Comparison of ENCODE assay signal across 15 cellular contexts in the genomic region with DNA sequence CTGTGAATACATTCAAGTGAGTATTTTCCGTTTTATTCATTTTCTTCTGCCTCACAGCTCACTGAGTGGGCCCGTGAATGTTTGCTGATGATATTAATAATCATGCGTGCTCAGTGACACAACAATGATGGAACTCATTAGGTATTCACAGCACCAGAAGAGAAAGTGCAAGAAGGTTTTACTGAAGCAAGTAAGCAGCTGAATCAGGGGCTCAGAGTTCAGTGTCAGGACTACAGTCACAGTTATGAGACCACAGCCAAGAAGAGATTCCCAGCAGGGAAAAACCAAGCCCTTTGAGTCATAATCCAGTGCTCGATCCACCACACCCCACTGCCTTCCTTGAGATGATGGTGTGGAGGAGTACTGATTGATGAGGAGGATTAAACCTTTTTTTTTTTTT.
DNase-seq lines count a peak whose midpoint lies in the region; ATAC-seq and TF ChIP-seq lines count a peak whose summit lies in the region.
"Had no signal": no experiment of that assay in that cellular context is flagged by ENCODE, and none has a peak within 500 bp of the region (broad histone marks: within the 10 kb centered on the region; RNA-seq: fewer than 3 reads in every experiment).

No MANE protein-coding gene starts in this region.

- ATAC-seq in heart right ventricle, result peak in 6 of 8 donors; percentile 22 to 87 (median 34)
- ATAC-seq in GM18511 (IDR thresholded peaks at IDR 0.05; ENCODE audit: unreplicated experiment), result no peak
- ATAC-seq: K562, natural killer cell, T-helper 17 cell had no signal

- H3K9me3 ChIP-seq in heart right ventricle, result no peaks in the 10 kb centered on the region
- H3K9me3 ChIP-seq: transverse colon had no signal

- WGBS in heart right ventricle, 2 donors, result 74 to 84% methylated on average over 4 of the region's 4 CpGs

- H3K27me3 ChIP-seq in heart right ventricle, result no peaks in the 10 kb centered on the region
- H3K27me3 ChIP-seq: cardiac muscle cell, transverse colon had no signal

- DNase-seq in NCI-H82 (lab: John Stamatoyannopoulos, UW), result peak; percentile 17
- DNase-seq in NCI-H82 treated with DMSO at 0.1 percent for 48 hours (lab: John Stamatoyannopoulos, UW; ENCODE audit: unreplicated experiment), result no peak
- peak; percentile 78 for DNase-seq in astrocyte of the cerebellum (ENCODE audit: low read depth)
- DNase-seq in heart right ventricle, result no peak
- DNase-seq in stromal cell of bone marrow (ENCODE audit: low read depth), result peak; percentile 96
- no peak for DNase-seq in DMS79 treated with DMSO at 0.1 percent for 48 hours (lab: John Stamatoyannopoulos, UW)
- DNase-seq in NCI-H524 (lab: John Stamatoyannopoulos, UW), result no peak
- DNase-seq: activated CD8-positive, alpha-beta memory T cell treated with anti-CD3 and anti-CD28 coated beads, Interleukin-2, amount 50 U/mL, for 48 hours; natural killer cell; T-helper 17 cell; transverse colon had no signal

- TF ChIP-seq CTCF in astrocyte of the cerebellum (IDR thresholded peaks at IDR 0.05; ENCODE audit: low read depth, low read length, missing control alignments) (no peak), heart right ventricle (IDR thresholded peaks at IDR 0.05) (no peak)

- H3K27ac ChIP-seq in heart right ventricle, result peak overlapping the region in 2 of 10 donors; percentile 23 to 68
- H3K27ac ChIP-seq: 22Rv1, cardiac muscle cell, transverse colon had no signal

- H3K4me3 ChIP-seq in astrocyte of the cerebellum (ENCODE audit: low read depth, low read length), result no peak overlapping the region
- H3K4me3 ChIP-seq in heart right ventricle, result no peak overlapping the region
- H3K4me3 ChIP-seq: cardiac muscle cell, K562, transverse colon had no signal

- peaks cover 0 to 65% (median 38%) of the 10 kb centered on the region in 9 donors for H3K4me1 ChIP-seq in heart right ventricle

- H3K36me3 ChIP-seq in heart right ventricle, result peaks cover 0 to 7% (median 0%) of the 10 kb centered on the region in 9 donors
- H3K36me3 ChIP-seq: cardiac muscle cell, transverse colon had no signal

- in situ Hi-C loops in astrocyte of the cerebellum (cut with HindIII; ENCODE audit: low sequenced_read_pairs), result no loop called here

- intact Hi-C loops in heart right ventricle (cut with DNase I), result loop anchor here in 1 of 10 donors (10.0 kb wide), 1 partner anchor 62 kb away; no protein-coding TSS in a partner anchor

Comparison
In these comparisons a context has a peak if more than half of its experiments do, and no peak if none do; other contexts are left out.
1. DNase-seq: peak in NCI-H82 (single experiment), astrocyte of the cerebellum (single experiment) and stromal cell of bone marrow (single experiment); none in NCI-H82 treated with DMSO at 0.1 percent for 48 hours (single experiment), heart right ventricle (0 of 2), DMS79 treated with DMSO at 0.1 percent for 48 hours (single experiment) and NCI-H524 (0 of 2).